Comparison of ENCODE assay signal across 9 cellular contexts in the genomic region with DNA sequence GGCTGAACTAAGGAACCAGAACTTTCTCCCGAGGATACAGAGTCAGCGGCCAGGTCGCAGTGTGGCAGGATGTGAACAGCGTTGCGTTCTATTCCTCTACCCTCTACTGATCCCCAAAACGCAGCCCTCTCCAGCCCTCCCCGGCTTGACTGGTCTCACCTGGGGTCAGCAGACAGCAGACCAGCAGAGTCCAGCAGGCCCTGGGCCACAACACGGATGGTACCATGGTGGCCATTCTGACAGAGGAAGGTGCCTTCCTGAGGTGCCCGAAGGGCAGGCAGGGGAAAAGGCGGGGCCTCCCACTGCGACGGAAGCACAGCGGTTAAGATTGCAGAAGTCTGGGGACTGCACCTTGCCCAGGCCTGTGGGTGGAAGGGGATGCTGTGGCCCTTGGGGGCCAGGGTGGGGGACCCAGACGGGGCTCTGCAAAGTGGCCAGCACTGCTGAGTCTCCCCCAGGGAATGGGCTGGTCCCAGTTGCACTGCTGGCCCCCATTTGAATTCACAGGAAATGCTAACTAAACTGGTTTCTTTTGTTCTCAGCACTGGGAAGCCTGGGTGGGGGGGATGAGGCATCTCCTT. TPM values are rescaled to one million over a fixed set of nuclear protein-coding genes. Genes with fewer than 3 reads are reported as not detected.
A peak's percentile ranks its signal among the peaks of the same experiment; 100 is the strongest.
DNase-seq lines count a peak whose midpoint lies in the region; ATAC-seq lines count a peak whose summit lies in the region.
"Had no signal": no experiment of that assay in that cellular context is flagged by ENCODE, and none has a peak within 500 bp of the region (broad histone marks: within the 10 kb centered on the region; RNA-seq: fewer than 3 reads in every experiment).

A gene with protein sequence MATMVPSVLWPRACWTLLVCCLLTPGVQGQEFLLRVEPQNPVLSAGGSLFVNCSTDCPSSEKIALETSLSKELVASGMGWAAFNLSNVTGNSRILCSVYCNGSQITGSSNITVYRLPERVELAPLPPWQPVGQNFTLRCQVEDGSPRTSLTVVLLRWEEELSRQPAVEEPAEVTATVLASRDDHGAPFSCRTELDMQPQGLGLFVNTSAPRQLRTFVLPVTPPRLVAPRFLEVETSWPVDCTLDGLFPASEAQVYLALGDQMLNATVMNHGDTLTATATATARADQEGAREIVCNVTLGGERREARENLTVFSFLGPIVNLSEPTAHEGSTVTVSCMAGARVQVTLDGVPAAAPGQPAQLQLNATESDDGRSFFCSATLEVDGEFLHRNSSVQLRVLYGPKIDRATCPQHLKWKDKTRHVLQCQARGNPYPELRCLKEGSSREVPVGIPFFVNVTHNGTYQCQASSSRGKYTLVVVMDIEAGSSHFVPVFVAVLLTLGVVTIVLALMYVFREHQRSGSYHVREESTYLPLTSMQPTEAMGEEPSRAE (minus strand): TSS at position 245 of the 581 bp plus-strand sequence. CDS start 10 bp downstream, at position 235.

- POLR2A ChIA-PET in activated CD4-positive, alpha-beta memory T cell treated with anti-CD3 and anti-CD28 coated beads for 36 hours (lab: Charles Lee), result no interaction called here

- no peaks in the 10 kb centered on the region for H3K36me3 ChIP-seq in HUES48 (ENCODE audit: control insufficient read depth, insufficient read depth, low read length)

- H3K27me3 Mint-ChIP-seq in activated CD4-positive, alpha-beta memory T cell treated with anti-CD3 and anti-CD28 coated beads for 36 hours, result no peaks in the 10 kb centered on the region

- H3K9me3 ChIP-seq in HUES48 (ENCODE audit: control insufficient read depth, insufficient read depth, low read length), result no peaks in the 10 kb centered on the region

- H3K27ac Mint-ChIP-seq in activated CD4-positive, alpha-beta memory T cell treated with anti-CD3 and anti-CD28 coated beads for 36 hours, result peak within 1 kb of the TSS; percentile 90

- peak within 1 kb of the TSS; percentile 34 for H3K9ac ChIP-seq in HUES48 (ENCODE audit: low read depth, low read length)
- H3K9ac ChIP-seq: KMS-11 had no signal

- intact Hi-C loops in activated CD4-positive, alpha-beta memory T cell treated with anti-CD3 and anti-CD28 coated beads for 36 hours (cut with micrococcal nuclease), result loop anchor here (10.0 kb wide), 1 partner anchor 145 kb away; a partner anchor contains a TSS
- intact Hi-C loops in left ventricle myocardium superior (cut with micrococcal nuclease) (loop anchor here (10.0 kb wide), 1 partner anchor 55 kb away; a partner anchor contains a TSS), posterior vena cava (cut with DNase I) (loop anchor here in 1 of 2 donors (5.0 kb wide), 1 partner anchor 43 kb away; a partner anchor contains a TSS)

- ATAC-seq in GM18520 (IDR thresholded peaks at IDR 0.05; ENCODE audit: unreplicated experiment) (peak; percentile 77), left ventricle myocardium superior (no peak)

- DNase-seq in activated CD4-positive, alpha-beta memory T cell treated with anti-CD3 and anti-CD28 coated beads for 36 hours, result peak; percentile 86
- DNase-seq in left ventricle myocardium superior, result no peak
- peak; percentile 83 for DNase-seq in stimulated activated CD8-positive, alpha-beta memory T cell treated with anti-CD3 and anti-CD28 coated beads, Interleukin-4, amount 100 ng/mL, for 48 hours
- no peak for DNase-seq in foreskin melanocyte
- DNase-seq in amygdala (lab: John Stamatoyannopoulos, UW), result no peak
- DNase-seq in posterior vena cava (ENCODE audit: low spot score), result no peak

- H3K27me3 ChIP-seq in HUES48 (ENCODE audit: control insufficient read depth, insufficient read depth, low read length), result peaks cover 2% of the 10 kb centered on the region; the same call in 1 of the 2 replicates

- H3K9me3 Mint-ChIP-seq in activated CD4-positive, alpha-beta memory T cell treated with anti-CD3 and anti-CD28 coated beads for 36 hours, result no peaks in the 10 kb centered on the region

- no peak within 1 kb of the TSS for H3K4me3 ChIP-seq in HUES48 (ENCODE audit: low read depth, low read length)

- H3K4me1 Mint-ChIP-seq in activated CD4-positive, alpha-beta memory T cell treated with anti-CD3 and anti-CD28 coated beads for 36 hours (ENCODE audit: low read depth), result peaks cover 28% of the 10 kb centered on the region

- peaks cover 10% of the 10 kb centered on the region for H3K36me3 Mint-ChIP-seq in activated CD4-positive, alpha-beta memory T cell treated with anti-CD3 and anti-CD28 coated beads for 36 hours

- H3K4me1 ChIP-seq in HUES48 (ENCODE audit: control insufficient read depth, insufficient read depth, low read length), result peaks cover 15% of the 10 kb centered on the region; the same call in 1 of the 2 replicates

- no peak within 1 kb of the TSS for H3K27ac ChIP-seq in HUES48 (ENCODE audit: low read depth, low read length)
- H3K27ac ChIP-seq: KMS-11 had no signal

- CTCF ChIA-PET in activated CD4-positive, alpha-beta memory T cell treated with anti-CD3 and anti-CD28 coated beads for 36 hours (lab: Charles Lee), result no interaction called here

- H3K4me3 Mint-ChIP-seq in activated CD4-positive, alpha-beta memory T cell treated with anti-CD3 and anti-CD28 coated beads for 36 hours, result peak within 1 kb of the TSS; percentile 86

RNA-seq across cellular contexts. Expression of the gene that starts here (rescaled TPM):
- total RNA-seq in activated CD4-positive, alpha-beta memory T cell treated with anti-CD3 and anti-CD28 coated beads for 36 hours, result 100 to 1,000 TPM; 125 to 132 TPM
- 25.3 TPM for total RNA-seq in left ventricle myocardium superior
- total RNA-seq in posterior vena cava, result 10 to 100 TPM in 1 of 2 donors, 1 to 10 TPM in 1; 7.9 to 10.6 TPM

Comparison
In these comparisons a context has a peak if more than half of its experiments do, and no peak if none do; other contexts are left out.
1. DNase-seq: peak in activated CD4-positive, alpha-beta memory T cell treated with anti-CD3 and anti-CD28 coated beads for 36 hours (single experiment) and stimulated activated CD8-positive, alpha-beta memory T cell treated with anti-CD3 and anti-CD28 coated beads, Interleukin-4, amount 100 ng/mL, for 48 hours (single experiment); none in left ventricle myocardium superior (single experiment), foreskin melanocyte (single experiment), amygdala (0 of 56) and posterior vena cava (single experiment).